Comparison of ENCODE assay signal across 1 cellular context in the genomic region with DNA sequence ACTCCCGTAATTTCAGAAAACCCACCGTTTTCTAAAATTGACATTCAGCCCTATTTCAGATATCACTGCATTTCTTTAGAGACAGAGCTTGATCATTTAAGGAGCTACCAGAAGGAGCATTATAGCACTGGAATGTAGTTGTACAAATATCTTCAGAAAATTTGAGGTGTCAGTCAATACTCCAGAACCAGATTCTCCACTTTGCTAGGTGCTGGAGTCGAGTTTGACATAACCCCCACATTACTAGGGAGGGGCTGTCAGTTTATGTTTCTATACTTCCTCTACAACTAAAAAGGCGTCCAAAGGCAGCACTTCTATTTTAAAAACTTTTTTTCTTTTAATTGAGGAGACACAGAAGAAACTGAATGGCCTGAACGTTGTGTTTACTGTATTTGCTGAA.
TF ChIP-seq lines count a peak whose summit lies in the region.

No MANE protein-coding gene starts in this region.

TF ChIP-seq in A549, 52 proteins besides CTCF, POLR2A, EP300 and RAD21 (continued from another document):
- TF ChIP-seq, protein P1, sequence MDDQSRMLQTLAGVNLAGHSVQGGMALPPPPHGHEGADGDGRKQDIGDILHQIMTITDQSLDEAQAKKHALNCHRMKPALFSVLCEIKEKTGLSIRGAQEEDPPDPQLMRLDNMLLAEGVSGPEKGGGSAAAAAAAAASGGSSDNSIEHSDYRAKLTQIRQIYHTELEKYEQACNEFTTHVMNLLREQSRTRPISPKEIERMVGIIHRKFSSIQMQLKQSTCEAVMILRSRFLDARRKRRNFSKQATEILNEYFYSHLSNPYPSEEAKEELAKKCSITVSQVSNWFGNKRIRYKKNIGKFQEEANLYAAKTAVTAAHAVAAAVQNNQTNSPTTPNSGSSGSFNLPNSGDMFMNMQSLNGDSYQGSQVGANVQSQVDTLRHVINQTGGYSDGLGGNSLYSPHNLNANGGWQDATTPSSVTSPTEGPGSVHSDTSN (IDR thresholded peaks at IDR 0.05) = no peak
- TF ChIP-seq POLR2AphosphoS2 (conservative IDR thresholded peaks at IDR 0.05; ENCODE audit: low read length) (no peak), NFE2L2 (conservative IDR thresholded peaks at IDR 0.05; ENCODE audit: low read length) (no peak), ESRRA (IDR thresholded peaks at IDR 0.05; ENCODE audit: borderline replicate concordance, low read length) (no peak), NR3C1 (IDR thresholded peaks at IDR 0.05) (no peak), HMGXB4 (CRISPR knock-in tag; IDR thresholded peaks at IDR 0.05; ENCODE audit: borderline replicate concordance) (no peak), CHD4 (IDR thresholded peaks at IDR 0.05; ENCODE audit: borderline replicate concordance) (no peak), NPAS2 (CRISPR knock-in tag; IDR thresholded peaks at IDR 0.05; ENCODE audit: borderline replicate concordance) (no peak)
- TF ChIP-seq, protein P2, sequence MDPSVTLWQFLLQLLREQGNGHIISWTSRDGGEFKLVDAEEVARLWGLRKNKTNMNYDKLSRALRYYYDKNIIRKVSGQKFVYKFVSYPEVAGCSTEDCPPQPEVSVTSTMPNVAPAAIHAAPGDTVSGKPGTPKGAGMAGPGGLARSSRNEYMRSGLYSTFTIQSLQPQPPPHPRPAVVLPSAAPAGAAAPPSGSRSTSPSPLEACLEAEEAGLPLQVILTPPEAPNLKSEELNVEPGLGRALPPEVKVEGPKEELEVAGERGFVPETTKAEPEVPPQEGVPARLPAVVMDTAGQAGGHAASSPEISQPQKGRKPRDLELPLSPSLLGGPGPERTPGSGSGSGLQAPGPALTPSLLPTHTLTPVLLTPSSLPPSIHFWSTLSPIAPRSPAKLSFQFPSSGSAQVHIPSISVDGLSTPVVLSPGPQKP (IDR thresholded peaks at IDR 0.05; ENCODE audit: low read depth, low read length) = no peak
- TF ChIP-seq, protein P3, sequence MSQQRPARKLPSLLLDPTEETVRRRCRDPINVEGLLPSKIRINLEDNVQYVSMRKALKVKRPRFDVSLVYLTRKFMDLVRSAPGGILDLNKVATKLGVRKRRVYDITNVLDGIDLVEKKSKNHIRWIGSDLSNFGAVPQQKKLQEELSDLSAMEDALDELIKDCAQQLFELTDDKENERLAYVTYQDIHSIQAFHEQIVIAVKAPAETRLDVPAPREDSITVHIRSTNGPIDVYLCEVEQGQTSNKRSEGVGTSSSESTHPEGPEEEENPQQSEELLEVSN (IDR thresholded peaks at IDR 0.05; ENCODE audit: borderline replicate concordance, low read depth) = no peak
